ENCODE assay signal across 8 cellular contexts in the genomic region with DNA sequence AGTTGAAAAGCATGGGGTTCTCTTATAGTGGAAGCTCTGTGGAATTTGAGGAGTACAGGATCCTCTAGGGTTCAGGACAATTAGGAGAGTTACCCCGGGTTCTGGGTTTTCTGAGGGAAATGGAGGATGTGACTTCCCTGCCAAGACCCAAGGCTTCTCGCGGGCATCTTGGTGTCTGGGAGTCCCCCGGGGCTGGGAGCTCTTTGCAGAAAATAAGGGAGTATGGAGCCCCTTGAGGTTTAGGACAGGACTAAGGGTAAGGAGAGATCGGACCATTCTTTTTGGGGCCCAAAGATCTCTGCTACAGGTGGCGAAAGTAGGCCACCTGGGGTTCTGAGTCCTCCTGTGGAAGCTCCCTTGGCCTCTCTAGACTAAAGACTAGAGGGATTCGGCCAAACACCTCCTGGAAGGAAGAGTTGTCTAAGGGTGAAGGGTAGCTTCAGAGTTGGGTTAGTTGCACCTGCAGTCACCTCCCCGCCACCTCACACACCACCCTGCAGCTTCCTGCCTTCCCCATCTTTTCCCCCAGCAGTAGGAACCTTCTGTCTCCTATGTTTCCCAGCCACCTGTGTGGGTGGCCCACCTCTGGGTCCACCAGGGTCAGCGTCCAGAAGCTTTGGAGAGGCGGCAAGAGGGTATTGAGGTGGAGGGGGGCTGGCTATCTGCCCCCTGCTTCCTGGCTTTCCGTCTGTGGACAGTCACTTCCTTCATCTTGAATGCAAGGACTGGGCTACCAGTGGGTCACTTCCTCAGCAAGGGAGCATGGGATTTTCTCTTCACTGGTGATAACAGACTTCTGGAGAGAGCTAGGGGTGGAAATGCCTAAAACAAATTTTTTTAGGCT. TPM values are rescaled to one million over a fixed set of nuclear protein-coding genes. Genes with fewer than 3 reads are reported as not detected.
DNase-seq lines count a peak whose midpoint lies in the region; FAIRE-seq and TF ChIP-seq lines count a peak whose summit lies in the region.

No MANE protein-coding gene starts in this region.

- FAIRE-seq in urothelium cell line (lab: Jason Lieb, UNC) = no peak

- peak overlapping the region; percentile 11 for H2AK5ac ChIP-seq in mesenchymal stem cell (ENCODE audit: low read length, severe bottlenecking)

- H3K9ac ChIP-seq in mesenchymal stem cell (ENCODE audit: low read length) = peak overlapping the region; percentile 88

- peaks cover 27% of the 10 kb centered on the region for H3K79me1 ChIP-seq in mesenchymal stem cell (replicated peaks; ENCODE audit: low read length, poor library complexity, severe bottlenecking)

- TF ChIP-seq CTCF in left ventricle myocardium inferior (IDR thresholded peaks at IDR 0.05; ENCODE audit: borderline replicate concordance) (no peak), ascending aorta (IDR thresholded peaks at IDR 0.05) (no peak)

- H3K36me3 ChIP-seq in left ventricle myocardium inferior = peaks cover 14% of the 10 kb centered on the region
- H3K36me3 ChIP-seq in ascending aorta = no peaks in the 10 kb centered on the region
- peaks cover 0 to 10% of the 10 kb centered on the region in 2 experiments for H3K36me3 ChIP-seq in mesenchymal stem cell (ENCODE audit: control insufficient read depth in 1 of 2, insufficient read depth in 2 of 2, low read depth in 1 of 2, low read length in 2 of 2)

- no peak overlapping the region for H2AFZ ChIP-seq in mesenchymal stem cell (ENCODE audit: low read depth, low read length)

- peaks cover 62% of the 10 kb centered on the region for H3K4me1 ChIP-seq in left ventricle myocardium inferior
- peaks cover 4 to 15% of the 10 kb centered on the region in 2 donors for H3K4me1 ChIP-seq in ascending aorta
- peaks cover 11% of the 10 kb centered on the region for H3K4me1 ChIP-seq in mesenchymal stem cell (ENCODE audit: control insufficient read depth, insufficient read depth, low read depth, low read length)

- H3K9me3 ChIP-seq in left ventricle myocardium inferior (replicated peaks) (no peaks in the 10 kb centered on the region), ascending aorta (no peaks in the 10 kb centered on the region), mesenchymal stem cell (ENCODE audit: control insufficient read depth, low read length) (no peaks in the 10 kb centered on the region)

- H3K27ac ChIP-seq in left ventricle myocardium inferior (replicated peaks) = peak overlapping the region; percentile 90
- H3K27ac ChIP-seq in ascending aorta = peak overlapping the region; percentile 62 to 71
- H3K27ac ChIP-seq in mesenchymal stem cell (ENCODE audit: low read length, poor library complexity, severe bottlenecking) = no peak overlapping the region

- 48% methylated on average over 9 of the region's 11 CpGs for WGBS in mesenchymal stem cell

- H3K23ac ChIP-seq in mesenchymal stem cell (ENCODE audit: low read length in 2 of 2) = no peak overlapping the region

- H4K91ac ChIP-seq in mesenchymal stem cell (ENCODE audit: low read length) = peak overlapping the region; percentile 7

- peak overlapping the region; percentile 72 for H4K8ac ChIP-seq in mesenchymal stem cell (ENCODE audit: low read length)

- H3K14ac ChIP-seq in mesenchymal stem cell (ENCODE audit: low read length in 2 of 2) = no peak overlapping the region

- H2BK12ac ChIP-seq in mesenchymal stem cell (ENCODE audit: low read length in 2 of 2) = no peak overlapping the region

- peak overlapping the region; percentile 93 for H3K4me3 ChIP-seq in left ventricle myocardium inferior
- peak overlapping the region; percentile 61 to 92 for H3K4me3 ChIP-seq in ascending aorta
- H3K4me3 ChIP-seq in mesenchymal stem cell (ENCODE audit: insufficient read depth in 1 of 2, low read depth in 1 of 2, low read length in 2 of 2) = peak overlapping the region; percentile 30 to 95

- no peak for DNase-seq in left ventricle myocardium inferior
- DNase-seq in cardiac septum (ENCODE audit: low spot score) = no peak
- no peak for DNase-seq in ascending aorta (ENCODE audit: low spot score in 2 of 2)
- DNase-seq in mesenchymal stem cell = no peak
- DNase-seq in urothelium cell line (ENCODE audit: low spot score) = peak; percentile 20
- no peak for DNase-seq in NCI-H1105 (lab: John Stamatoyannopoulos, UW)
- no peak for DNase-seq in SW 1271 (lab: John Stamatoyannopoulos, UW)
- DNase-seq in occipital lobe (lab: John Stamatoyannopoulos, UW) = no peak

- H2BK120ac ChIP-seq in mesenchymal stem cell (ENCODE audit: low read depth, low read length) = no peak overlapping the region

- no peak overlapping the region for H3K4ac ChIP-seq in mesenchymal stem cell (ENCODE audit: low read depth in 1 of 2, low read length in 2 of 2)

- no peak overlapping the region for H3K18ac ChIP-seq in mesenchymal stem cell (ENCODE audit: low read depth in 1 of 2, low read length in 2 of 2)

- H2BK15ac ChIP-seq in mesenchymal stem cell (ENCODE audit: low read depth, poor library complexity, severe bottlenecking) = no peak overlapping the region

- no peak overlapping the region for H2BK5ac ChIP-seq in mesenchymal stem cell (ENCODE audit: low read depth, low read length, poor library complexity, severe bottlenecking)

- H3K4me2 ChIP-seq in mesenchymal stem cell (ENCODE audit: low read length, poor library complexity, severe bottlenecking) = peak overlapping the region; percentile 81

- intact Hi-C loops in left ventricle myocardium inferior (cut with micrococcal nuclease) (no loop called here), cardiac septum (cut with DNase I) (loop anchor here (2.0 to 5.0 kb wide), 5 partner anchors 16 to 126 kb away; no protein-coding TSS in a partner anchor), ascending aorta (cut with DNase I) (loop anchor here (1.0 to 5.0 kb wide), 4 partner anchors 17 to 100 kb away; no protein-coding TSS in a partner anchor)

- H3K27me3 ChIP-seq in left ventricle myocardium inferior (ENCODE audit: low read depth) = no peaks in the 10 kb centered on the region
- no peaks in the 10 kb centered on the region for H3K27me3 ChIP-seq in ascending aorta
- H3K27me3 ChIP-seq in mesenchymal stem cell (ENCODE audit: control insufficient read depth in 1 of 2, insufficient read depth in 1 of 2, low read length in 2 of 2) = no peaks in the 10 kb centered on the region

RNA-seq across cellular contexts. Expression of gene LIMK2, which starts 0.9 kb away (rescaled TPM):
- total RNA-seq in left ventricle myocardium inferior (8.0 TPM), cardiac septum (13.1 TPM), ascending aorta (18.4 TPM), occipital lobe (16.7 TPM)
- 20.1 TPM for polyA plus RNA-seq in mesenchymal stem cell (2013, experiment 1 of 2)
- polyA plus RNA-seq in mesenchymal stem cell (2013, experiment 2 of 2) = 17.1 TPM

RNA-seq across cellular contexts. Expression of gene RNF185, which starts 53.0 kb away (rescaled TPM):
- total RNA-seq in left ventricle myocardium inferior (19.2 TPM), cardiac septum (21.3 TPM), ascending aorta (29.8 TPM), occipital lobe (29.2 TPM)
- 34.9 TPM for polyA plus RNA-seq in mesenchymal stem cell (2013, experiment 1 of 2)
- polyA plus RNA-seq in mesenchymal stem cell (2013, experiment 2 of 2) = 35.2 TPM
